In genomic region chr17:8304181-8304910, GRCh38 we compare ENCODE assay signal across 1 cellular context.
TF ChIP-seq lines count a peak whose summit lies in the region.

No MANE protein-coding gene starts in this region.

TF ChIP-seq in IMR-90, 13 proteins besides CTCF, POLR2A, EP300 and RAD21:
- TF ChIP-seq FOS (IDR thresholded peaks at IDR 0.05; ENCODE audit: low read depth, low read length) (no peak), MAZ (IDR thresholded peaks at IDR 0.05; ENCODE audit: borderline replicate concordance, low read depth, low read length) (no peak), USF2 (IDR thresholded peaks at IDR 0.05; ENCODE audit: low read depth, low read length) (peak; percentile 56), MAFK (IDR thresholded peaks at IDR 0.05; ENCODE audit: low read depth, low read length) (no peak), NFE2L2 (IDR thresholded peaks at IDR 0.05; ENCODE audit: low read depth, low read length) (no peak), RFX5 (IDR thresholded peaks at IDR 0.05; ENCODE audit: low read depth, low read length) (no peak)
